ENCODE assay signal across 2 cellular contexts in the genomic region with DNA sequence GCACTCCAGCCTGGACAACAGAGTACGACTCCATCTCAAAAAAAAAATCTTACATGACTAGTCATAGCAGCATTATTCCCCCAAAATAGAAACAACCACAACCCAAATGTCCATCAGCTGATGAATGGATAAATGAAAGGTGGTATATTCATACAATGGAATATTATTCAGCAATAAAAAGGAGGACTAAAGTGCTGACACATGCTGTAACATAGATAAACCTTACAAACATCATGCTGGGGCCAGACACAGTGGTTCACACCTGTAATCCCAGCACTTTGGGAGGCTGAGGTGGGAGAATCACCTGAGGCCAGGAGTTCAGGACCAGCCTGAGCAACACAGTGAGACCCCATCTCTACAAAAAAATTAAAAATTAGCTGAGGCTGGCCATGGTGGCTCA.
TF ChIP-seq lines count a peak whose summit lies in the region.

No MANE protein-coding gene starts in this region.

TF ChIP-seq in HepG2, 621 proteins besides CTCF, POLR2A, EP300 and RAD21:
- TF ChIP-seq MAFF (IDR thresholded peaks at IDR 0.05; ENCODE audit: low read depth, low read length), result peak; percentile 79
- TF ChIP-seq MAFK (conservative IDR thresholded peaks at IDR 0.05 in 1 of 2, IDR thresholded peaks at IDR 0.05 in 1 of 2; ENCODE audit: low read length in 2 of 2), result peak; percentile 75 to 88; a peak in 3 of 4 replicates
- TF ChIP-seq ZNF296 (CRISPR knock-in tag; conservative IDR thresholded peaks at IDR 0.05), result no peak

TF ChIP-seq in IMR-90, 13 proteins besides CTCF, POLR2A, EP300 and RAD21:
- TF ChIP-seq CHD1 (IDR thresholded peaks at IDR 0.05; ENCODE audit: low read depth, low read length) (no peak), MAFK (IDR thresholded peaks at IDR 0.05; ENCODE audit: low read depth, low read length) (peak; percentile 37; the same call in 1 of the 2 replicates), RCOR1 (IDR thresholded peaks at IDR 0.05; ENCODE audit: insufficient replicate concordance, low read length) (no peak)
- TF ChIP-seq, protein P1, sequence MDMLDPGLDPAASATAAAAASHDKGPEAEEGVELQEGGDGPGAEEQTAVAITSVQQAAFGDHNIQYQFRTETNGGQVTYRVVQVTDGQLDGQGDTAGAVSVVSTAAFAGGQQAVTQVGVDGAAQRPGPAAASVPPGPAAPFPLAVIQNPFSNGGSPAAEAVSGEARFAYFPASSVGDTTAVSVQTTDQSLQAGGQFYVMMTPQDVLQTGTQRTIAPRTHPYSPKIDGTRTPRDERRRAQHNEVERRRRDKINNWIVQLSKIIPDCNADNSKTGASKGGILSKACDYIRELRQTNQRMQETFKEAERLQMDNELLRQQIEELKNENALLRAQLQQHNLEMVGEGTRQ (IDR thresholded peaks at IDR 0.05; ENCODE audit: low read depth, low read length), result no peak
